Comparison of ENCODE assay signal across 8 cellular contexts in the genomic region with DNA sequence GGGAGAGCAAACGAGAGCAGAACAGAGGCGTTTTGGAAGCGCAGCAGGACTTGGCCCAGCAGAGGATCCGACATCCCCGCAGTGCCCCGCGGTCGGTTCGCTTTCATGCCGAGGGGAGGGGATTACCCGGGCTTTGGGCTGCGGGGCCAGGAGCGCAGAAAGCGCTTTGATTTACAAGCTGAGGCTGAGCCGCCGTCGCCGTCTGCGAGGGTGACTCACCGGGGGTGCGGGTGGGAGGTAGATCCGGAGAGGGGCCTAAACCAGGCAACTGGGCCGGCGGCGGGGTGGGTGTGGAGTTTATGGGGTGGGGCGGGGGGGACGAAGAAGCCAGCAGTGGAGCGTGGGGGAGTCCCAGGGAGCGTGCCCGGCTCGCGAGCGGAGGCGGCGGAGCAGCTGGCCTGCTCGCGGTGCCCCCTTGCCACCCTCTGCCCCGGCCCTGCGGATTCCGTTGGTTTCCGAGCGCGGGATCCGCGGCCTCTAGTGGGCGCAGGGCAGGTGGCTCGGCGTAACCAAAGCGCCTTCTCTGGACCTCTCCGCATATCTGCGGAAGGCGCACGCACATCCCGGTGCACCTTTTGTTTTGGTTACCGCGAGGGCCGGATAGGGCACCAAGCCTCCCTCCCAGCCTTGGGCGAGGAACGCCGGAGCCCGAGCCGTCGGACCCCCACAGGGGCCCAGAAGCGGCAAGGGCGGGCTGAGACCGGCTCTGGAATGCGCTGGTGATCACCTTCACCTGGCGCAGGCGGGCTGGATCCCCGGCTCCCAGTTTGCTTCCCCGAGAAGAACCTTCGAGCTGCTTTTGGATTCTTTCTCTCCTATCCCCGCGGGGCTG. TPM values are rescaled to one million over a fixed set of nuclear protein-coding genes. Genes with fewer than 3 reads are reported as not detected.
A peak's percentile ranks its signal among the peaks of the same experiment; 100 is the strongest.
DNase-seq lines count a peak whose midpoint lies in the region; ATAC-seq and TF ChIP-seq lines count a peak whose summit lies in the region.

No MANE protein-coding gene starts in this region.

- peaks cover 7% of the 10 kb centered on the region for H3K4me1 Mint-ChIP-seq in endothelial cell (ENCODE audit: unreplicated experiment)
- peaks cover 19% of the 10 kb centered on the region for H3K4me1 Mint-ChIP-seq in stimulated activated naive CD8-positive, alpha-beta T cell treated with anti-CD3 and anti-CD28 coated beads, Interleukin-15, Interleukin-2, amounts not matched to agents 100 ng/mL and 50 ng/mL, for 24 hours (ENCODE audit: low read depth)

- no peaks in the 10 kb centered on the region for H3K9me3 Mint-ChIP-seq in endothelial cell (ENCODE audit: unreplicated experiment)
- no peaks in the 10 kb centered on the region for H3K9me3 Mint-ChIP-seq in stimulated activated naive CD8-positive, alpha-beta T cell treated with anti-CD3 and anti-CD28 coated beads, Interleukin-15, Interleukin-2, amounts not matched to agents 100 ng/mL and 50 ng/mL, for 24 hours

- no peak for TF ChIP-seq POLR2A in NB4 (IDR thresholded peaks at IDR 0.05; ENCODE audit: extremely low read depth, insufficient read length)

- H3K27ac Mint-ChIP-seq in endothelial cell (ENCODE audit: unreplicated experiment), result no peak overlapping the region
- H3K27ac Mint-ChIP-seq in stimulated activated naive CD8-positive, alpha-beta T cell treated with anti-CD3 and anti-CD28 coated beads, Interleukin-15, Interleukin-2, amounts not matched to agents 100 ng/mL and 50 ng/mL, for 24 hours, result no peak overlapping the region

- no peaks in the 10 kb centered on the region for H3K36me3 ChIP-seq in muscle layer of colon (ENCODE audit: insufficient read depth, low read length)

- H3K27me3 ChIP-seq in muscle layer of colon (ENCODE audit: control insufficient read depth in 1 of 2, insufficient read depth in 2 of 2, low read length in 2 of 2), result peaks cover 5 to 47% of the 10 kb centered on the region in 2 donors

- peaks cover 7% of the 10 kb centered on the region for H3K36me3 Mint-ChIP-seq in endothelial cell (ENCODE audit: low read depth, unreplicated experiment)
- no peaks in the 10 kb centered on the region for H3K36me3 Mint-ChIP-seq in stimulated activated naive CD8-positive, alpha-beta T cell treated with anti-CD3 and anti-CD28 coated beads, Interleukin-15, Interleukin-2, amounts not matched to agents 100 ng/mL and 50 ng/mL, for 24 hours (ENCODE audit: low read depth)

- H3K27me3 Mint-ChIP-seq in endothelial cell (ENCODE audit: unreplicated experiment), result peaks cover 9% of the 10 kb centered on the region
- H3K27me3 Mint-ChIP-seq in stimulated activated naive CD8-positive, alpha-beta T cell treated with anti-CD3 and anti-CD28 coated beads, Interleukin-15, Interleukin-2, amounts not matched to agents 100 ng/mL and 50 ng/mL, for 24 hours, result peaks cover 66% of the 10 kb centered on the region

- DNase-seq in NB4 (ENCODE audit: low read depth) (peak; percentile 61), endothelial cell (ENCODE audit: low spot score) (peak; percentile 61), GM19238 (ENCODE audit: insufficient read length, low spot score) (no peak)
- DNase-seq in activated CD8-positive, alpha-beta memory T cell treated with anti-CD3 and anti-CD28 coated beads for 4 hours (ENCODE audit: low read depth in 2 of 2), result peak; percentile 62 to 72

- H3K4me3 Mint-ChIP-seq in endothelial cell (ENCODE audit: unreplicated experiment), result peak overlapping the region; percentile 92
- H3K4me3 Mint-ChIP-seq in stimulated activated naive CD8-positive, alpha-beta T cell treated with anti-CD3 and anti-CD28 coated beads, Interleukin-15, Interleukin-2, amounts not matched to agents 100 ng/mL and 50 ng/mL, for 24 hours, result peak overlapping the region; percentile 81

- H3K4me3 ChIP-seq in GM08714 (ENCODE audit: low read length) (peak overlapping the region; percentile 63; the same call in 1 of the 2 replicates), NB4 (ENCODE audit: low read depth, low read length) (peak overlapping the region; percentile 53), muscle layer of colon (ENCODE audit: low read depth in 1 of 2, low read length in 2 of 2) (peak overlapping the region; percentile 18 to 90)

- no peak for ATAC-seq in GM21390 (IDR thresholded peaks at IDR 0.05; ENCODE audit: unreplicated experiment)

- H3K27ac ChIP-seq in muscle layer of colon (ENCODE audit: low read depth, low read length), result no peak overlapping the region

- H3K9me3 ChIP-seq in muscle layer of colon (ENCODE audit: low read length), result no peaks in the 10 kb centered on the region

- TF ChIP-seq CTCF in NB4 (IDR thresholded peaks at IDR 0.05; ENCODE audit: low read depth, low read length) (no peak), endothelial cell (IDR thresholded peaks at IDR 0.05; ENCODE audit: unreplicated experiment) (no peak)

- H3K9ac ChIP-seq in muscle layer of colon (ENCODE audit: low read length), result no peak overlapping the region

- peaks cover 4% of the 10 kb centered on the region for H3K4me1 ChIP-seq in muscle layer of colon (ENCODE audit: insufficient read depth, low read length)

RNA-seq across cellular contexts. Expression of a gene that starts 2.6 kb away (rescaled TPM):
- 6.3 TPM for total RNA-seq in endothelial cell (ENCODE audit: unreplicated experiment)

RNA-seq across cellular contexts. Expression of a gene that starts 13.0 kb away (rescaled TPM):
- total RNA-seq in endothelial cell (ENCODE audit: unreplicated experiment), result 27.8 TPM
